Comparison of ENCODE assay signal across 1 cellular context in genomic region chr1:67686272-67687197, GRCh38.
TF ChIP-seq lines count a peak whose summit lies in the region.

No MANE protein-coding gene starts in this region.

TF ChIP-seq in HepG2, 621 proteins besides CTCF, POLR2A, EP300 and RAD21 (continued from another document and continues in another):
- TF ChIP-seq, protein P1, sequence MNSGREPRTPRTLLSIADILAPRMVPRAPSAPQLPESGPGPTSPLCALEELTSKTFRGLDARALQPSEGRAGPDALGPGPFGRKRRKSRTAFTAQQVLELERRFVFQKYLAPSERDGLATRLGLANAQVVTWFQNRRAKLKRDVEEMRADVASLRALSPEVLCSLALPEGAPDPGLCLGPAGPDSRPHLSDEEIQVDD (CRISPR knock-in tag; IDR thresholded peaks at IDR 0.05; ENCODE audit: borderline replicate concordance) = no peak
- TF ChIP-seq RFX1 (IDR thresholded peaks at IDR 0.05) (no peak), CREB1 (IDR thresholded peaks at IDR 0.05) (no peak), CREB1 (CRISPR knock-in tag; IDR thresholded peaks at IDR 0.05) (peak; percentile 65), ZFP90 (CRISPR knock-in tag; IDR thresholded peaks at IDR 0.05; ENCODE audit: borderline replicate concordance) (no peak), SKIL (CRISPR knock-in tag; IDR thresholded peaks at IDR 0.05; ENCODE audit: borderline replicate concordance) (no peak), MTF2 (CRISPR knock-in tag; IDR thresholded peaks at IDR 0.05; ENCODE audit: borderline replicate concordance) (no peak), PITX1 (CRISPR knock-in tag; IDR thresholded peaks at IDR 0.05) (peak; percentile 62), ZNF331 (CRISPR knock-in tag; IDR thresholded peaks at IDR 0.05) (peak; percentile 14; the same call in 1 of the 2 replicates), TRIM24 (CRISPR knock-in tag; IDR thresholded peaks at IDR 0.05) (no peak), HMG20A (CRISPR knock-in tag; IDR thresholded peaks at IDR 0.05; ENCODE audit: borderline replicate concordance) (peak; percentile 50), PTBP1 (IDR thresholded peaks at IDR 0.05; ENCODE audit: low read depth, low read length, poor library complexity, severe bottlenecking) (no peak), ZMYM3 (CRISPR knock-in tag; IDR thresholded peaks at IDR 0.05) (no peak), ZSCAN29 (CRISPR knock-in tag; conservative IDR thresholded peaks at IDR 0.05) (no peak), DMAP1 (CRISPR knock-in tag; IDR thresholded peaks at IDR 0.05) (peak; percentile 62; the same call in 1 of the 2 replicates), LCORL (IDR thresholded peaks at IDR 0.05) (no peak), LCORL (CRISPR knock-in tag; IDR thresholded peaks at IDR 0.05) (peak; percentile 42), ZNF775 (CRISPR knock-in tag; IDR thresholded peaks at IDR 0.05; ENCODE audit: borderline replicate concordance) (no peak), PHF5A (CRISPR knock-in tag; IDR thresholded peaks at IDR 0.05; ENCODE audit: low read depth, unreplicated experiment) (no peak), CEBPB (IDR thresholded peaks at IDR 0.05; ENCODE audit: borderline replicate concordance, low read depth, low read length) (peak; percentile 72), NR2F1 (CRISPR knock-in tag; IDR thresholded peaks at IDR 0.05) (peak; percentile 12; a peak in 1 of 4 replicates), ZNF337 (CRISPR knock-in tag; IDR thresholded peaks at IDR 0.05; ENCODE audit: borderline replicate concordance, low read depth) (peak; percentile 82; the same call in 1 of the 2 replicates), ZNF598 (CRISPR knock-in tag; IDR thresholded peaks at IDR 0.05; ENCODE audit: borderline replicate concordance) (peak; percentile 84), MNT (IDR thresholded peaks at IDR 0.05) (no peak), ARID2 (CRISPR knock-in tag; IDR thresholded peaks at IDR 0.05; ENCODE audit: borderline replicate concordance) (no peak), CREM (IDR thresholded peaks at IDR 0.05) (no peak), CREM (CRISPR knock-in tag; IDR thresholded peaks at IDR 0.05) (no peak), KDM5A (IDR thresholded peaks at IDR 0.05; ENCODE audit: borderline replicate concordance, low read length) (no peak; the same call in 1 of the 2 replicates), UBTF (CRISPR knock-in tag; IDR thresholded peaks at IDR 0.05) (peak; percentile 79), ZNF891 (CRISPR knock-in tag; IDR thresholded peaks at IDR 0.05) (peak; percentile 79; the same call in 1 of the 2 replicates), ZC3H13 (CRISPR knock-in tag; IDR thresholded peaks at IDR 0.05) (peak; percentile 71; the same call in 1 of the 2 replicates), NFKB2 (CRISPR knock-in tag; IDR thresholded peaks at IDR 0.05; ENCODE audit: borderline replicate concordance) (no peak)
- TF ChIP-seq, protein P2, sequence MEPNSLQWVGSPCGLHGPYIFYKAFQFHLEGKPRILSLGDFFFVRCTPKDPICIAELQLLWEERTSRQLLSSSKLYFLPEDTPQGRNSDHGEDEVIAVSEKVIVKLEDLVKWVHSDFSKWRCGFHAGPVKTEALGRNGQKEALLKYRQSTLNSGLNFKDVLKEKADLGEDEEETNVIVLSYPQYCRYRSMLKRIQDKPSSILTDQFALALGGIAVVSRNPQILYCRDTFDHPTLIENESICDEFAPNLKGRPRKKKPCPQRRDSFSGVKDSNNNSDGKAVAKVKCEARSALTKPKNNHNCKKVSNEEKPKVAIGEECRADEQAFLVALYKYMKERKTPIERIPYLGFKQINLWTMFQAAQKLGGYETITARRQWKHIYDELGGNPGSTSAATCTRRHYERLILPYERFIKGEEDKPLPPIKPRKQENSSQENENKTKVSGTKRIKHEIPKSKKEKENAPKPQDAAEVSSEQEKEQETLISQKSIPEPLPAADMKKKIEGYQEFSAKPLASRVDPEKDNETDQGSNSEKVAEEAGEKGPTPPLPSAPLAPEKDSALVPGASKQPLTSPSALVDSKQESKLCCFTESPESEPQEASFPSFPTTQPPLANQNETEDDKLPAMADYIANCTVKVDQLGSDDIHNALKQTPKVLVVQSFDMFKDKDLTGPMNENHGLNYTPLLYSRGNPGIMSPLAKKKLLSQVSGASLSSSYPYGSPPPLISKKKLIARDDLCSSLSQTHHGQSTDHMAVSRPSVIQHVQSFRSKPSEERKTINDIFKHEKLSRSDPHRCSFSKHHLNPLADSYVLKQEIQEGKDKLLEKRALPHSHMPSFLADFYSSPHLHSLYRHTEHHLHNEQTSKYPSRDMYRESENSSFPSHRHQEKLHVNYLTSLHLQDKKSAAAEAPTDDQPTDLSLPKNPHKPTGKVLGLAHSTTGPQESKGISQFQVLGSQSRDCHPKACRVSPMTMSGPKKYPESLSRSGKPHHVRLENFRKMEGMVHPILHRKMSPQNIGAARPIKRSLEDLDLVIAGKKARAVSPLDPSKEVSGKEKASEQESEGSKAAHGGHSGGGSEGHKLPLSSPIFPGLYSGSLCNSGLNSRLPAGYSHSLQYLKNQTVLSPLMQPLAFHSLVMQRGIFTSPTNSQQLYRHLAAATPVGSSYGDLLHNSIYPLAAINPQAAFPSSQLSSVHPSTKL (CRISPR knock-in tag; IDR thresholded peaks at IDR 0.05) = peak; percentile 62
- TF ChIP-seq, protein P3, sequence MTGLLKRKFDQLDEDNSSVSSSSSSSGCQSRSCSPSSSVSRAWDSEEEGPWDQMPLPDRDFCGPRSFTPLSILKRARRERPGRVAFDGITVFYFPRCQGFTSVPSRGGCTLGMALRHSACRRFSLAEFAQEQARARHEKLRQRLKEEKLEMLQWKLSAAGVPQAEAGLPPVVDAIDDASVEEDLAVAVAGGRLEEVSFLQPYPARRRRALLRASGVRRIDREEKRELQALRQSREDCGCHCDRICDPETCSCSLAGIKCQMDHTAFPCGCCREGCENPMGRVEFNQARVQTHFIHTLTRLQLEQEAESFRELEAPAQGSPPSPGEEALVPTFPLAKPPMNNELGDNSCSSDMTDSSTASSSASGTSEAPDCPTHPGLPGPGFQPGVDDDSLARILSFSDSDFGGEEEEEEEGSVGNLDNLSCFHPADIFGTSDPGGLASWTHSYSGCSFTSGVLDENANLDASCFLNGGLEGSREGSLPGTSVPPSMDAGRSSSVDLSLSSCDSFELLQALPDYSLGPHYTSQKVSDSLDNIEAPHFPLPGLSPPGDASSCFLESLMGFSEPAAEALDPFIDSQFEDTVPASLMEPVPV (CRISPR knock-in tag; IDR thresholded peaks at IDR 0.05) = no peak
- TF ChIP-seq, protein P4, sequence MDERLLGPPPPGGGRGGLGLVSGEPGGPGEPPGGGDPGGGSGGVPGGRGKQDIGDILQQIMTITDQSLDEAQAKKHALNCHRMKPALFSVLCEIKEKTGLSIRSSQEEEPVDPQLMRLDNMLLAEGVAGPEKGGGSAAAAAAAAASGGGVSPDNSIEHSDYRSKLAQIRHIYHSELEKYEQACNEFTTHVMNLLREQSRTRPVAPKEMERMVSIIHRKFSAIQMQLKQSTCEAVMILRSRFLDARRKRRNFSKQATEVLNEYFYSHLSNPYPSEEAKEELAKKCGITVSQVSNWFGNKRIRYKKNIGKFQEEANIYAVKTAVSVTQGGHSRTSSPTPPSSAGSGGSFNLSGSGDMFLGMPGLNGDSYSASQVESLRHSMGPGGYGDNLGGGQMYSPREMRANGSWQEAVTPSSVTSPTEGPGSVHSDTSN (CRISPR knock-in tag; IDR thresholded peaks at IDR 0.05) = no peak
- TF ChIP-seq, protein P5, sequence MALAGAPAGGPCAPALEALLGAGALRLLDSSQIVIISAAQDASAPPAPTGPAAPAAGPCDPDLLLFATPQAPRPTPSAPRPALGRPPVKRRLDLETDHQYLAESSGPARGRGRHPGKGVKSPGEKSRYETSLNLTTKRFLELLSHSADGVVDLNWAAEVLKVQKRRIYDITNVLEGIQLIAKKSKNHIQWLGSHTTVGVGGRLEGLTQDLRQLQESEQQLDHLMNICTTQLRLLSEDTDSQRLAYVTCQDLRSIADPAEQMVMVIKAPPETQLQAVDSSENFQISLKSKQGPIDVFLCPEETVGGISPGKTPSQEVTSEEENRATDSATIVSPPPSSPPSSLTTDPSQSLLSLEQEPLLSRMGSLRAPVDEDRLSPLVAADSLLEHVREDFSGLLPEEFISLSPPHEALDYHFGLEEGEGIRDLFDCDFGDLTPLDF (CRISPR knock-in tag; IDR thresholded peaks at IDR 0.05) = no peak
- TF ChIP-seq, protein P6, sequence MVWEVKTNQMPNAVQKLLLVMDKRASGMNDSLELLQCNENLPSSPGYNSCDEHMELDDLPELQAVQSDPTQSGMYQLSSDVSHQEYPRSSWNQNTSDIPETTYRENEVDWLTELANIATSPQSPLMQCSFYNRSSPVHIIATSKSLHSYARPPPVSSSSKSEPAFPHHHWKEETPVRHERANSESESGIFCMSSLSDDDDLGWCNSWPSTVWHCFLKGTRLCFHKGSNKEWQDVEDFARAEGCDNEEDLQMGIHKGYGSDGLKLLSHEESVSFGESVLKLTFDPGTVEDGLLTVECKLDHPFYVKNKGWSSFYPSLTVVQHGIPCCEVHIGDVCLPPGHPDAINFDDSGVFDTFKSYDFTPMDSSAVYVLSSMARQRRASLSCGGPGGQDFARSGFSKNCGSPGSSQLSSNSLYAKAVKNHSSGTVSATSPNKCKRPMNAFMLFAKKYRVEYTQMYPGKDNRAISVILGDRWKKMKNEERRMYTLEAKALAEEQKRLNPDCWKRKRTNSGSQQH (CRISPR knock-in tag; IDR thresholded peaks at IDR 0.05; ENCODE audit: low read depth) = no peak
- TF ChIP-seq, protein P7, sequence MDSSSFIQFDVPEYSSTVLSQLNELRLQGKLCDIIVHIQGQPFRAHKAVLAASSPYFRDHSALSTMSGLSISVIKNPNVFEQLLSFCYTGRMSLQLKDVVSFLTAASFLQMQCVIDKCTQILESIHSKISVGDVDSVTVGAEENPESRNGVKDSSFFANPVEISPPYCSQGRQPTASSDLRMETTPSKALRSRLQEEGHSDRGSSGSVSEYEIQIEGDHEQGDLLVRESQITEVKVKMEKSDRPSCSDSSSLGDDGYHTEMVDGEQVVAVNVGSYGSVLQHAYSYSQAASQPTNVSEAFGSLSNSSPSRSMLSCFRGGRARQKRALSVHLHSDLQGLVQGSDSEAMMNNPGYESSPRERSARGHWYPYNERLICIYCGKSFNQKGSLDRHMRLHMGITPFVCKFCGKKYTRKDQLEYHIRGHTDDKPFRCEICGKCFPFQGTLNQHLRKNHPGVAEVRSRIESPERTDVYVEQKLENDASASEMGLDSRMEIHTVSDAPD (CRISPR knock-in tag; IDR thresholded peaks at IDR 0.05) = no peak
